In genomic region chr11:101840720-101841119, GRCh38 we compare ENCODE assay signal across 16 cellular contexts.
"Had no signal": no experiment of that assay in that cellular context is flagged by ENCODE, and none has a peak within 500 bp of the region (broad histone marks: within the 10 kb centered on the region; RNA-seq: fewer than 3 reads in every experiment).

No MANE protein-coding gene starts in this region.

- H3K36me3 ChIP-seq: colonic mucosa, heart right ventricle, pancreas had no signal

- H3K27me3 ChIP-seq: colonic mucosa, heart right ventricle, pancreas had no signal

- H3K27ac ChIP-seq: colonic mucosa, heart right ventricle, pancreas had no signal

- FAIRE-seq: frontal cortex, islet of Langerhans, pancreas, urothelium cell line had no signal

- DNase-seq: colonic mucosa; effector CD4-positive, alpha-beta T cell; heart right ventricle; hypothalamus; kidney glomerular epithelial cell; mammary epithelial cell; occipital lobe; pancreas; right cardiac atrium; stimulated activated CD4-positive, alpha-beta T cell treated with anti-CD3 and anti-CD28 coated beads, Interleukin-2, amount 100 ng/mL, for 48 hours; stimulated activated naive CD4-positive, alpha-beta T cell treated with Interleukin-2 at 50 U/mL for 16 hours had no signal

- ATAC-seq: heart right ventricle; natural killer cell treated with Interleukin-12 subunit alpha and Interleukin-12 subunit beta and Interleukin-15 and Interleukin-18, amount 100 ng/mL, for 72 hours; pancreas; right cardiac atrium had no signal

- H3K4me3 ChIP-seq: colonic mucosa, heart right ventricle, pancreas, smooth muscle cell had no signal

- H3K9me3 ChIP-seq: colonic mucosa, pancreas had no signal
